In genomic region chrX:81202989-81203388, GRCh38 we compare ENCODE assay signal across 1 cellular context.
TF ChIP-seq lines count a peak whose summit lies in the region.

No MANE protein-coding gene starts in this region.

TF ChIP-seq in GM23338, 12 proteins besides CTCF, POLR2A, EP300 and RAD21 (continued from another document):
- TF ChIP-seq ZNF462 (CRISPR knock-in tag; IDR thresholded peaks at IDR 0.05), result no peak
- no peak for TF ChIP-seq ZNF331 (CRISPR knock-in tag; IDR thresholded peaks at IDR 0.05; ENCODE audit: low read depth)
- no peak for TF ChIP-seq POLR2AphosphoS5 (IDR thresholded peaks at IDR 0.05; ENCODE audit: low read depth)
- TF ChIP-seq CREB1 (CRISPR knock-in tag; IDR thresholded peaks at IDR 0.05; ENCODE audit: low read depth), result no peak
- no peak for TF ChIP-seq EZH2 (IDR thresholded peaks at IDR 0.05; ENCODE audit: low read depth, unreplicated experiment)
